In the genomic region with DNA sequence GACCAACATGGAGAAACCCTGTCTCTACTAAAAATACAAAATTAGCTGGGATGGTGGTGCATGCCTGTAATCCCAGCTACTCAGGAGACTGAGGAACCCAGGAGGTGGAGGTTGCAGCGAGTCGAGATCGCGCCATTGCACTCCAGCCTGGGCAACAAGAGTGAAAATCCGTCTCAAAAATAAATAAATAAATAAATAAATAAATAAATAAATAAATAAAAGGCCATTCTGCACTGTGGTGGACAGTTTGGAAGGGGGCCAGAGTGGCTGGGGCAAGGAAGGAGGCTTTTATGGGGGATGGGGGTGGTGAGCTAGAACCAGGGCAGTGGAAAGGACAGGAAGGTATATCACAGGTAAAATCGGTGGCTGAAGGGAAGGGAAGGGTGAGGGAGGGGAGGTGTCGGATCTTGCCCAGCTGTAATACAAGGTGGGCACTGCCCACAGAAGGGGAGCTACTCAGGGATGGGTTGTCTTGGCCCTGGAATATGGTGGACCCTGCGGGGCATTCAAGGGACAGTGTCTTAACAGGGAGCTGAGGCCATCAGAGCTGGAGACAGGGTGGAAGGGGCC, we compare ENCODE assay signal across 8 cellular contexts. TPM values are rescaled to one million over a fixed set of nuclear protein-coding genes. Genes with fewer than 3 reads are reported as not detected.
DNase-seq lines count a peak whose midpoint lies in the region; ATAC-seq and TF ChIP-seq lines count a peak whose summit lies in the region.
"Not testable (repeated sequence)": the region's sequence is repeated elsewhere in the genome, so short reads cannot be mapped to it uniquely, and the experiment has no call there.

No MANE protein-coding gene starts in this region.

- not testable (repeated sequence) for BruUV-seq in MCF 10A (replicated peaks; lab: Mats Ljungman, UMichigan)

- POLR2A ChIA-PET in CD4-positive, alpha-beta memory T cell (lab: Charles Lee; ENCODE audit: partially characterized antibody), result interaction anchor here (0.9 to 5.3 kb wide), 5 partner anchors 8 to 49 kb away, joined by 3 to 24 read pairs (median 15); a partner anchor contains a TSS
- POLR2A ChIA-PET in T-cell (lab: Charles Lee), result not testable (repeated sequence)
- POLR2A ChIA-PET in activated CD8-positive, alpha-beta T cell treated with anti-CD3 and anti-CD28 coated beads for 36 hours (lab: Charles Lee), result interaction anchor here (1.3 to 10.2 kb wide), 4 partner anchors 9 to 48 kb away, joined by 3 to 95 read pairs (median 6); a partner anchor contains a TSS
- POLR2A ChIA-PET in MCF 10A (lab: Yijun Ruan, JAX), result interaction anchor here (1.1 to 4.0 kb wide), 4 partner anchors 9 to 48 kb away, joined by 6 to 22 read pairs (median 10); a partner anchor contains a TSS

- H3K36me3 ChIP-seq in CD4-positive, alpha-beta memory T cell (ENCODE audit: insufficient read depth, low read length), result not testable (repeated sequence)

- H3K27me3 ChIP-seq in CD4-positive, alpha-beta memory T cell (ENCODE audit: insufficient read depth, low read length), result not testable (repeated sequence)

- H3K27ac ChIP-seq in CD4-positive, alpha-beta memory T cell (ENCODE audit: low read depth, low read length), result not testable (repeated sequence)

- peak overlapping the region in 5 of 7 donors; percentile 13 to 87 (median 58) for H3K27ac Mint-ChIP-seq in CD4-positive, alpha-beta memory T cell
- H3K27ac Mint-ChIP-seq in T-cell (peak overlapping the region in 1 of 2 donors; percentile 61), memory B cell (peak overlapping the region; percentile 43), type B pancreatic cell (peak overlapping the region; percentile 76)
- not testable (repeated sequence) for H3K27ac Mint-ChIP-seq in activated CD8-positive, alpha-beta T cell treated with anti-CD3 and anti-CD28 coated beads for 36 hours; activated naive CD4-positive, alpha-beta T cell treated with anti-CD3 and anti-CD28 coated beads for 36 hours; MCF 10A (ENCODE audit: low read depth, unreplicated experiment); neural crest cell (ENCODE audit: unreplicated experiment)

- not testable (repeated sequence) for DNase-seq in CD4-positive, alpha-beta memory T cell; T-cell; activated CD8-positive, alpha-beta T cell treated with anti-CD3 and anti-CD28 coated beads for 36 hours; activated naive CD4-positive, alpha-beta T cell treated with anti-CD3 and anti-CD28 coated beads for 36 hours; MCF 10A (ENCODE audit: unreplicated experiment); memory B cell (ENCODE audit: low spot score in 2 of 2); neural crest cell (ENCODE audit: low read depth, low spot score); type B pancreatic cell (ENCODE audit: extremely low spot score, unreplicated experiment)

- peaks cover 12 to 30% (median 18%) of the 10 kb centered on the region in 4 donors for H3K4me1 Mint-ChIP-seq in CD4-positive, alpha-beta memory T cell
- H3K4me1 Mint-ChIP-seq in T-cell, result peaks cover 21 to 23% (median 22%) of the 10 kb centered on the region in 3 donors
- peaks cover 17% of the 10 kb centered on the region for H3K4me1 Mint-ChIP-seq in activated CD8-positive, alpha-beta T cell treated with anti-CD3 and anti-CD28 coated beads for 36 hours (ENCODE audit: low read depth)
- H3K4me1 Mint-ChIP-seq in activated naive CD4-positive, alpha-beta T cell treated with anti-CD3 and anti-CD28 coated beads for 36 hours (ENCODE audit: low read depth), result peaks cover 22% of the 10 kb centered on the region
- peaks cover 15% of the 10 kb centered on the region for H3K4me1 Mint-ChIP-seq in MCF 10A (ENCODE audit: insufficient read depth, unreplicated experiment)
- H3K4me1 Mint-ChIP-seq in memory B cell, result peaks cover 21% of the 10 kb centered on the region
- H3K4me1 Mint-ChIP-seq in neural crest cell, result peaks cover 23% of the 10 kb centered on the region
- peaks cover 14% of the 10 kb centered on the region for H3K4me1 Mint-ChIP-seq in type B pancreatic cell (ENCODE audit: unreplicated experiment)

- peaks cover 26% of the 10 kb centered on the region for H3K4me1 ChIP-seq in CD4-positive, alpha-beta memory T cell (ENCODE audit: insufficient read depth, low read length)

- not testable (repeated sequence) for H3K4me3 ChIP-seq in CD4-positive, alpha-beta memory T cell (ENCODE audit: low read length in 2 of 2)

- CTCF ChIA-PET in CD4-positive, alpha-beta memory T cell (lab: Charles Lee; ENCODE audit: partially characterized antibody), result interaction anchor here (0.6 to 0.7 kb wide), 2 partner anchors 135 to 696 kb away, joined by 3 to 4 read pairs; no protein-coding TSS in a partner anchor
- CTCF ChIA-PET in T-cell (lab: Charles Lee), result not testable (repeated sequence)
- CTCF ChIA-PET in activated CD8-positive, alpha-beta T cell treated with anti-CD3 and anti-CD28 coated beads for 36 hours (lab: Charles Lee), result interaction anchor here (0.6 to 2.0 kb wide), 2 partner anchors 8 to 233 kb away, joined by 3 to 11 read pairs; no protein-coding TSS in a partner anchor
- CTCF ChIA-PET in activated naive CD4-positive, alpha-beta T cell treated with anti-CD3 and anti-CD28 coated beads for 36 hours (lab: Charles Lee), result interaction anchor here (0.6 to 1.8 kb wide), 2 partner anchors 9 to 185 kb away, joined by 4 to 8 read pairs; no protein-coding TSS in a partner anchor
- CTCF ChIA-PET in MCF 10A (lab: Yijun Ruan, JAX), result interaction anchor here (0.6 to 1.6 kb wide), 5 partner anchors 8 to 340 kb away, joined by 3 to 7 read pairs (median 4); a partner anchor contains a TSS

- TF ChIP-seq CTCF in activated CD8-positive, alpha-beta T cell treated with anti-CD3 and anti-CD28 coated beads for 36 hours (IDR thresholded peaks at IDR 0.05); MCF 10A (IDR thresholded peaks at IDR 0.05; ENCODE audit: unreplicated experiment); neural crest cell (conservative IDR thresholded peaks at IDR 0.05); type B pancreatic cell (conservative IDR thresholded peaks at IDR 0.05): not testable (repeated sequence)

- not testable (repeated sequence) for H3K9me3 ChIP-seq in CD4-positive, alpha-beta memory T cell (ENCODE audit: control insufficient read depth in 1 of 2, low read length in 2 of 2)

- peaks cover 6 to 14% of the 10 kb centered on the region in 2 donors for H3K36me3 Mint-ChIP-seq in CD4-positive, alpha-beta memory T cell
- H3K36me3 Mint-ChIP-seq in T-cell; memory B cell; neural crest cell (ENCODE audit: low read depth); type B pancreatic cell: not testable (repeated sequence)
- peaks cover 21% of the 10 kb centered on the region for H3K36me3 Mint-ChIP-seq in activated CD8-positive, alpha-beta T cell treated with anti-CD3 and anti-CD28 coated beads for 36 hours (ENCODE audit: low read depth)
- peaks cover 13% of the 10 kb centered on the region for H3K36me3 Mint-ChIP-seq in activated naive CD4-positive, alpha-beta T cell treated with anti-CD3 and anti-CD28 coated beads for 36 hours (ENCODE audit: low read depth)
- H3K36me3 Mint-ChIP-seq in MCF 10A (ENCODE audit: insufficient read depth, unreplicated experiment), result peaks cover 18% of the 10 kb centered on the region

- peak overlapping the region in 7 of 8 donors; percentile 54 to 78 (median 60) for H3K4me3 Mint-ChIP-seq in CD4-positive, alpha-beta memory T cell
- peak overlapping the region; percentile 60 to 80 (median 78) for H3K4me3 Mint-ChIP-seq in T-cell
- H3K4me3 Mint-ChIP-seq in activated CD8-positive, alpha-beta T cell treated with anti-CD3 and anti-CD28 coated beads for 36 hours, result peak overlapping the region; percentile 88
- peak overlapping the region; percentile 43 for H3K4me3 Mint-ChIP-seq in activated naive CD4-positive, alpha-beta T cell treated with anti-CD3 and anti-CD28 coated beads for 36 hours
- peak overlapping the region; percentile 68 for H3K4me3 Mint-ChIP-seq in MCF 10A (ENCODE audit: unreplicated experiment)
- peak overlapping the region; percentile 52 for H3K4me3 Mint-ChIP-seq in memory B cell
- peak overlapping the region; percentile 83 for H3K4me3 Mint-ChIP-seq in neural crest cell
- peak overlapping the region; percentile 73 for H3K4me3 Mint-ChIP-seq in type B pancreatic cell

- H3K9me3 Mint-ChIP-seq in CD4-positive, alpha-beta memory T cell; T-cell; activated CD8-positive, alpha-beta T cell treated with anti-CD3 and anti-CD28 coated beads for 36 hours; activated naive CD4-positive, alpha-beta T cell treated with anti-CD3 and anti-CD28 coated beads for 36 hours; MCF 10A (ENCODE audit: unreplicated experiment); memory B cell; neural crest cell; type B pancreatic cell: not testable (repeated sequence)

- not testable (repeated sequence) for ATAC-seq in T-cell (replicated peaks in 1 of 4); activated CD8-positive, alpha-beta T cell treated with anti-CD3 and anti-CD28 coated beads for 36 hours; memory B cell (ENCODE audit: low read depth)

- H3K27me3 Mint-ChIP-seq in CD4-positive, alpha-beta memory T cell; activated CD8-positive, alpha-beta T cell treated with anti-CD3 and anti-CD28 coated beads for 36 hours; activated naive CD4-positive, alpha-beta T cell treated with anti-CD3 and anti-CD28 coated beads for 36 hours (ENCODE audit: low read depth); MCF 10A (ENCODE audit: insufficient read depth, unreplicated experiment); memory B cell: not testable (repeated sequence)
- peaks cover 2 to 15% of the 10 kb centered on the region in 2 donors for H3K27me3 Mint-ChIP-seq in T-cell
- H3K27me3 Mint-ChIP-seq in neural crest cell (ENCODE audit: low read depth), result peaks cover 22% of the 10 kb centered on the region
- peaks cover 24% of the 10 kb centered on the region for H3K27me3 Mint-ChIP-seq in type B pancreatic cell

- intact Hi-C loops in CD4-positive, alpha-beta memory T cell (cut with micrococcal nuclease); activated CD8-positive, alpha-beta T cell treated with anti-CD3 and anti-CD28 coated beads for 36 hours (cut with micrococcal nuclease); activated naive CD4-positive, alpha-beta T cell treated with anti-CD3 and anti-CD28 coated beads for 36 hours (cut with micrococcal nuclease); MCF 10A (cut with micrococcal nuclease): not testable (repeated sequence)

RNA-seq across cellular contexts. Expression of a gene that starts 2.0 kb away (rescaled TPM):
- 10 to 100 TPM; 28.1 to 31.1 TPM for total RNA-seq in CD4-positive, alpha-beta memory T cell
- polyA plus RNA-seq in CD4-positive, alpha-beta memory T cell, result 10 to 100 TPM; 27.4 to 34.7 TPM
- total RNA-seq in T-cell (10 to 100 TPM; 26.2 to 32.5 (median 30.2) TPM), MCF 10A (2022) (63.4 and 87.6 TPM in 2 replicates), neural crest cell (68.1 and 69.2 TPM in 2 replicates), type B pancreatic cell (ENCODE audit: low replicate concordance) (44.9 and 56.8 TPM in 2 replicates)
- 10 to 100 TPM; 70.0 to 70.7 TPM for total RNA-seq in activated CD8-positive, alpha-beta T cell treated with anti-CD3 and anti-CD28 coated beads for 36 hours
- 10 to 100 TPM; 70.0 to 70.1 TPM for total RNA-seq in activated naive CD4-positive, alpha-beta T cell treated with anti-CD3 and anti-CD28 coated beads for 36 hours

RNA-seq across cellular contexts. Expression of a gene that starts 6.8 kb away (rescaled TPM):
- total RNA-seq in CD4-positive, alpha-beta memory T cell, result not detected
- not detected for polyA plus RNA-seq in CD4-positive, alpha-beta memory T cell
- total RNA-seq in T-cell (under 1 TPM in 2 of 5 donors, not detected in 3; 0.06 to 0.47 TPM), MCF 10A (2022) (0.10 and 0.14 TPM in 2 replicates), neural crest cell (18.9 and 20.2 TPM in 2 replicates), type B pancreatic cell (ENCODE audit: low replicate concordance) (2.7 and 6.3 TPM in 2 replicates)
- 1 to 10 TPM; 4.4 to 7.2 TPM for total RNA-seq in activated CD8-positive, alpha-beta T cell treated with anti-CD3 and anti-CD28 coated beads for 36 hours
- total RNA-seq in activated naive CD4-positive, alpha-beta T cell treated with anti-CD3 and anti-CD28 coated beads for 36 hours, result under 1 TPM; 0.15 to 0.17 TPM

RNA-seq across cellular contexts. Expression of a gene that starts 7.5 kb away (rescaled TPM):
- total RNA-seq in CD4-positive, alpha-beta memory T cell, result 10 to 100 TPM; 32.4 to 33.4 TPM
- under 1 TPM in 1 of 2 donors, not detected in 1; 0.39 TPM for polyA plus RNA-seq in CD4-positive, alpha-beta memory T cell
- total RNA-seq in T-cell (10 to 100 TPM in 3 of 5 donors, 1 to 10 TPM in 2; 6.7 to 27.7 (median 20.4) TPM), MCF 10A (2022) (4.6 and 5.2 TPM in 2 replicates), neural crest cell (31.2 and 32.0 TPM in 2 replicates), type B pancreatic cell (ENCODE audit: low replicate concordance) (8.7 and 16.6 TPM in 2 replicates)
- total RNA-seq in activated CD8-positive, alpha-beta T cell treated with anti-CD3 and anti-CD28 coated beads for 36 hours, result 1 to 10 TPM; 6.6 to 6.9 TPM
- 1 to 10 TPM; 2.6 to 3.1 TPM for total RNA-seq in activated naive CD4-positive, alpha-beta T cell treated with anti-CD3 and anti-CD28 coated beads for 36 hours

RNA-seq across cellular contexts. Expression of a gene that starts 11.4 kb away (rescaled TPM):
- total RNA-seq in CD4-positive, alpha-beta memory T cell, result 10 to 100 TPM; 26.5 to 27.3 TPM
- polyA plus RNA-seq in CD4-positive, alpha-beta memory T cell, result 10 to 100 TPM in 1 of 2 donors, 1 to 10 TPM in 1; 7.8 to 12.8 TPM
- total RNA-seq in T-cell (10 to 100 TPM; 12.7 to 23.1 (median 20.4) TPM), MCF 10A (2022) (11.3 and 12.0 TPM in 2 replicates), neural crest cell (47.3 and 50.2 TPM in 2 replicates), type B pancreatic cell (ENCODE audit: low replicate concordance) (16.2 and 25.5 TPM in 2 replicates)
- total RNA-seq in activated CD8-positive, alpha-beta T cell treated with anti-CD3 and anti-CD28 coated beads for 36 hours, result 10 to 100 TPM; 19.8 to 20.1 TPM
- 10 to 100 TPM; 11.2 to 12.2 TPM for total RNA-seq in activated naive CD4-positive, alpha-beta T cell treated with anti-CD3 and anti-CD28 coated beads for 36 hours

RNA-seq across cellular contexts. Expression of a gene that starts 20.2 kb away (rescaled TPM):
- 10 to 100 TPM; 46.5 to 49.7 TPM for total RNA-seq in CD4-positive, alpha-beta memory T cell
- polyA plus RNA-seq in CD4-positive, alpha-beta memory T cell, result 10 to 100 TPM in 1 of 2 donors, 1 to 10 TPM in 1; 6.7 to 20.9 TPM
- total RNA-seq in T-cell (10 to 100 TPM; 32.8 to 52.0 (median 47.0) TPM), MCF 10A (2022) (26.2 and 28.4 TPM in 2 replicates), neural crest cell (37.5 and 38.9 TPM in 2 replicates), type B pancreatic cell (ENCODE audit: low replicate concordance) (24.9 and 30.4 TPM in 2 replicates)
- total RNA-seq in activated CD8-positive, alpha-beta T cell treated with anti-CD3 and anti-CD28 coated beads for 36 hours, result 10 to 100 TPM; 19.4 to 21.1 TPM
- total RNA-seq in activated naive CD4-positive, alpha-beta T cell treated with anti-CD3 and anti-CD28 coated beads for 36 hours, result 10 to 100 TPM; 21.2 to 21.7 TPM
